1 cellular context compared by ENCODE assay signal in genomic region chr20:23088891-23089290, GRCh38.
TF ChIP-seq lines count a peak whose summit lies in the region.

No MANE protein-coding gene starts in this region.

TF ChIP-seq in IMR-90, 13 proteins besides CTCF, POLR2A, EP300 and RAD21:
- no peak for TF ChIP-seq SMC3 (IDR thresholded peaks at IDR 0.05; ENCODE audit: low read depth, low read length)
- TF ChIP-seq NFE2L2 (IDR thresholded peaks at IDR 0.05; ENCODE audit: low read depth, low read length), result no peak
- no peak for TF ChIP-seq RCOR1 (IDR thresholded peaks at IDR 0.05; ENCODE audit: insufficient replicate concordance, low read length)
- TF ChIP-seq MAFK (IDR thresholded peaks at IDR 0.05; ENCODE audit: low read depth, low read length), result no peak
- no peak for TF ChIP-seq FOS (IDR thresholded peaks at IDR 0.05; ENCODE audit: low read depth, low read length)
- no peak for TF ChIP-seq CEBPB (IDR thresholded peaks at IDR 0.05; ENCODE audit: low read depth, low read length)
- no peak for TF ChIP-seq MAZ (IDR thresholded peaks at IDR 0.05; ENCODE audit: borderline replicate concordance, low read depth, low read length)
- no peak for TF ChIP-seq CHD1 (IDR thresholded peaks at IDR 0.05; ENCODE audit: low read depth, low read length)
- TF ChIP-seq USF2 (IDR thresholded peaks at IDR 0.05; ENCODE audit: low read depth, low read length), result no peak
- no peak for TF ChIP-seq MXI1 (IDR thresholded peaks at IDR 0.05; ENCODE audit: borderline replicate concordance, low read depth, low read length)
- no peak for TF ChIP-seq BHLHE40 (IDR thresholded peaks at IDR 0.05; ENCODE audit: low read depth, low read length)
- TF ChIP-seq ELK1 (IDR thresholded peaks at IDR 0.05; ENCODE audit: borderline replicate concordance, low read depth, low read length), result no peak
- TF ChIP-seq RFX5 (IDR thresholded peaks at IDR 0.05; ENCODE audit: low read depth, low read length), result no peak
